Comparison of ENCODE assay signal across 8 cellular contexts in genomic region chr3:4741404-4742307, GRCh38.
DNase-seq lines count a peak whose midpoint lies in the region; ATAC-seq and TF ChIP-seq lines count a peak whose summit lies in the region.

No MANE protein-coding gene starts in this region.

- no peaks in the 10 kb centered on the region for H3K27me3 ChIP-seq in SJSA1 (replicated peaks)
- H3K27me3 ChIP-seq in uterus, result no peaks in the 10 kb centered on the region

- peak; percentile 55 to 63 for TF ChIP-seq POLR2A in uterus (IDR thresholded peaks at IDR 0.05)

- TF ChIP-seq CTCF in uterus (IDR thresholded peaks at IDR 0.05), result no peak

- H3K9me3 Mint-ChIP-seq in dendritic cell treated with granulocyte-macrophage colony-stimulating factor and Interleukin-4, amounts not matched to agents 40 ng/mL and 50 ng/mL, for 4 days, result peaks cover 11% of the 10 kb centered on the region

- intact Hi-C loops in dendritic cell treated with granulocyte-macrophage colony-stimulating factor and Interleukin-4, amounts not matched to agents 40 ng/mL and 50 ng/mL, for 4 days (cut with micrococcal nuclease), result loop anchor here (1.0 to 2.0 kb wide), 2 partner anchors 10 to 235 kb away; no protein-coding TSS in a partner anchor
- intact Hi-C loops in uterus (cut with DNase I; ENCODE audit: low total_unique reads), result no loop called here

- H3K27me3 Mint-ChIP-seq in dendritic cell treated with granulocyte-macrophage colony-stimulating factor and Interleukin-4, amounts not matched to agents 40 ng/mL and 50 ng/mL, for 4 days, result no peaks in the 10 kb centered on the region

- no peak for ATAC-seq in HG03460 (IDR thresholded peaks at IDR 0.05; ENCODE audit: unreplicated experiment)
- no peak for ATAC-seq in HG03442 (IDR thresholded peaks at IDR 0.05; ENCODE audit: unreplicated experiment)

- H3K36me3 Mint-ChIP-seq in dendritic cell treated with granulocyte-macrophage colony-stimulating factor and Interleukin-4, amounts not matched to agents 40 ng/mL and 50 ng/mL, for 4 days (ENCODE audit: low read depth), result peaks cover 44% of the 10 kb centered on the region

- DNase-seq in HEK293T (ENCODE audit: extremely low spot score) (peak; percentile 28), SJSA1 (ENCODE audit: low read depth in 1 of 2, low spot score in 2 of 2) (peak; percentile 74 to 90), mucosa of gallbladder (ENCODE audit: low spot score) (peak; percentile 80), uterus (peak; percentile 72 to 90), ecto neural progenitor cell (ENCODE audit: low spot score) (no peak)

- peak overlapping the region; percentile 95 for H3K27ac Mint-ChIP-seq in dendritic cell treated with granulocyte-macrophage colony-stimulating factor and Interleukin-4, amounts not matched to agents 40 ng/mL and 50 ng/mL, for 4 days

- CTCF ChIA-PET in HEK293T (lab: Yijun Ruan, JAX), result interaction anchor here (0.6 kb wide), 1 partner anchor 1612 kb away, joined by 3 read pairs; no protein-coding TSS in a partner anchor

- POLR2A ChIA-PET in HEK293T (lab: Yijun Ruan, JAX), result no interaction called here

- H3K4me3 ChIP-seq in SJSA1 (no peak overlapping the region), uterus (no peak overlapping the region)

- H3K36me3 ChIP-seq in SJSA1 (no peaks in the 10 kb centered on the region), uterus (no peaks in the 10 kb centered on the region)

- no peaks in the 10 kb centered on the region for H3K9me3 ChIP-seq in SJSA1 (replicated peaks)
- H3K9me3 ChIP-seq in uterus, result no peaks in the 10 kb centered on the region

- H3K4me3 Mint-ChIP-seq in dendritic cell treated with granulocyte-macrophage colony-stimulating factor and Interleukin-4, amounts not matched to agents 40 ng/mL and 50 ng/mL, for 4 days, result peak overlapping the region; percentile 57

- H3K27ac ChIP-seq in SJSA1 (peak overlapping the region; percentile 17; the same call in 1 of the 2 replicates), uterus (peak overlapping the region; percentile 94 to 98)

- H3K4me1 Mint-ChIP-seq in dendritic cell treated with granulocyte-macrophage colony-stimulating factor and Interleukin-4, amounts not matched to agents 40 ng/mL and 50 ng/mL, for 4 days (ENCODE audit: low read depth), result peaks cover 85% of the 10 kb centered on the region

- H3K4me1 ChIP-seq in SJSA1 (replicated peaks), result peaks cover 47% of the 10 kb centered on the region
- peaks cover 0 to 5% of the 10 kb centered on the region in 2 donors for H3K4me1 ChIP-seq in uterus

TF ChIP-seq in HEK293T, 16 proteins besides CTCF, POLR2A, EP300 and RAD21:
- TF ChIP-seq L3MBTL2 (conservative IDR thresholded peaks at IDR 0.05) (peak; percentile 28; the same call in 1 of the 2 replicates), PKNOX1 (IDR thresholded peaks at IDR 0.05) (no peak)
